ENCODE assay signal across 13 cellular contexts in the genomic region with DNA sequence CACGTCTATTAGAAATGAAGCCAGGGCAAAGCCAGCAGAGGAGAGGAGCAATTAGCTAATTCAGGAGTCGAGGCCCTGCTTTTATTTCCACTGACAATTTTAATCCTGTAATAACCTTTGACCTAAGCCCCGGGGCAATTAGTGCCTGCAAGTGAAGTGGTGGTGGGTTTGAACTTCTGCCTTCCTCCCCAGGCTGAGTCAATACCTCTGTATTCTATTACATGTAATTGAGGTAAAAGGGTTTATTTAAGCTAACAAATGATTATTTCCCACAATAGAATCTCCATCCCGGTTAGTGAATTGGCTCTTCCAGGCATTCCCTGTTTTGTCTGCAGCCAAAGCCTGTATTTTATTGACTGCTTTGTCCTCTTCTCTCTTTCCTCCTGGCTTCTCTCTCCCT. TPM values are rescaled to one million over a fixed set of nuclear protein-coding genes. Genes with fewer than 3 reads are reported as not detected.
"Had no signal": no experiment of that assay in that cellular context is flagged by ENCODE, and none has a peak within 500 bp of the region (broad histone marks: within the 10 kb centered on the region; RNA-seq: fewer than 3 reads in every experiment).

No MANE protein-coding gene starts in this region.

- H3K36me3 Mint-ChIP-seq: activated naive CD8-positive, alpha-beta T cell treated with anti-CD3 and anti-CD28 coated beads, Interleukin-2, amount 10 ng/mL, durations not matched to agents 7 days and 5 days; natural killer cell; stimulated activated memory B cell treated with anti-CD40 and anti-IgM and Interleukin-4, amounts not matched to agents 10 μg/mL and 1 μg/mL and 100 μg/mL, for 72 hours had no signal

- H3K4me3 ChIP-seq: breast epithelium, lung, prostate gland, right lobe of liver, tibial artery had no signal

- H3K9me3 Mint-ChIP-seq: activated CD8-positive, alpha-beta T cell treated with anti-CD3 and anti-CD28 coated beads for 36 hours; activated naive CD8-positive, alpha-beta T cell treated with anti-CD3 and anti-CD28 coated beads, Interleukin-2, amount 10 ng/mL, durations not matched to agents 7 days and 5 days; activated T-cell treated with anti-CD3 and anti-CD28 coated beads, Interleukin-2, amount 50 U/mL, for 72 hours; natural killer cell; stimulated activated memory B cell treated with anti-CD40 and anti-IgM and Interleukin-4, amounts not matched to agents 10 μg/mL and 1 μg/mL and 100 μg/mL, for 72 hours had no signal

- H3K27ac ChIP-seq: breast epithelium, prostate gland, right lobe of liver, tibial artery had no signal

- H3K4me1 ChIP-seq: breast epithelium, prostate gland, right lobe of liver, tibial artery had no signal

- DNase-seq: activated CD8-positive, alpha-beta memory T cell treated with anti-CD3 and anti-CD28 coated beads, Interleukin-2, amount 50 U/mL, for 4 hours; activated CD8-positive, alpha-beta T cell treated with anti-CD3 and anti-CD28 coated beads for 36 hours; activated naive CD8-positive, alpha-beta T cell treated with anti-CD3 and anti-CD28 coated beads, Interleukin-2, amount 10 ng/mL, durations not matched to agents 7 days and 5 days; activated T-cell treated with anti-CD3 and anti-CD28 coated beads, Interleukin-2, amount 50 U/mL, for 72 hours; dermis blood vessel endothelial cell; left colon; natural killer cell; right lobe of liver; tibial artery had no signal

- H3K36me3 ChIP-seq: breast epithelium, prostate gland, right lobe of liver, tibial artery had no signal

- H3K27ac Mint-ChIP-seq: activated CD8-positive, alpha-beta T cell treated with anti-CD3 and anti-CD28 coated beads for 36 hours; activated naive CD8-positive, alpha-beta T cell treated with anti-CD3 and anti-CD28 coated beads, Interleukin-2, amount 10 ng/mL, durations not matched to agents 7 days and 5 days; activated T-cell treated with anti-CD3 and anti-CD28 coated beads, Interleukin-2, amount 50 U/mL, for 72 hours; natural killer cell; stimulated activated memory B cell treated with anti-CD40 and anti-IgM and Interleukin-4, amounts not matched to agents 10 μg/mL and 1 μg/mL and 100 μg/mL, for 72 hours had no signal

- H3K4me1 Mint-ChIP-seq: activated naive CD8-positive, alpha-beta T cell treated with anti-CD3 and anti-CD28 coated beads, Interleukin-2, amount 10 ng/mL, durations not matched to agents 7 days and 5 days; natural killer cell; stimulated activated memory B cell treated with anti-CD40 and anti-IgM and Interleukin-4, amounts not matched to agents 10 μg/mL and 1 μg/mL and 100 μg/mL, for 72 hours had no signal

- H3K4me3 Mint-ChIP-seq: activated CD8-positive, alpha-beta T cell treated with anti-CD3 and anti-CD28 coated beads for 36 hours; activated naive CD8-positive, alpha-beta T cell treated with anti-CD3 and anti-CD28 coated beads, Interleukin-2, amount 10 ng/mL, durations not matched to agents 7 days and 5 days; activated T-cell treated with anti-CD3 and anti-CD28 coated beads, Interleukin-2, amount 50 U/mL, for 72 hours; natural killer cell; stimulated activated memory B cell treated with anti-CD40 and anti-IgM and Interleukin-4, amounts not matched to agents 10 μg/mL and 1 μg/mL and 100 μg/mL, for 72 hours had no signal

- H3K9me3 ChIP-seq: prostate gland, right lobe of liver, tibial artery had no signal

RNA-seq across cellular contexts. Expression of a gene that starts 49.9 kb away (rescaled TPM):
- total RNA-seq: dermis blood vessel endothelial cell had no signal
